Comparison of ENCODE assay signal across 27 cellular contexts in genomic region chr15:75884041-75884440, GRCh38. TPM values are rescaled to one million over a fixed set of nuclear protein-coding genes. Genes with fewer than 3 reads are reported as not detected.
DNase-seq lines count a peak whose midpoint lies in the region; ATAC-seq and TF ChIP-seq lines count a peak whose summit lies in the region.
"Had no signal": no experiment of that assay in that cellular context is flagged by ENCODE, and none has a peak within 500 bp of the region (broad histone marks: within the 10 kb centered on the region; RNA-seq: fewer than 3 reads in every experiment).

No MANE protein-coding gene starts in this region.

- peaks cover 2% of the 10 kb centered on the region for H3K4me1 Mint-ChIP-seq in activated naive CD8-positive, alpha-beta T cell (ENCODE audit: low read depth)
- peaks cover 4% of the 10 kb centered on the region for H3K4me1 Mint-ChIP-seq in activated naive CD8-positive, alpha-beta T cell treated with anti-CD3 and anti-CD28 coated beads, Interleukin-2, amount 50 U/mL, for 24 hours
- H3K4me1 Mint-ChIP-seq: stimulated activated memory B cell treated with anti-CD40 and anti-IgM and Interleukin-4, amounts not matched to agents 10 μg/mL and 1 μg/mL and 100 μg/mL, for 72 hours had no signal

- H3K4me3 Mint-ChIP-seq in activated naive CD8-positive, alpha-beta T cell = no peak overlapping the region
- no peak overlapping the region for H3K4me3 Mint-ChIP-seq in activated naive CD8-positive, alpha-beta T cell treated with anti-CD3 and anti-CD28 coated beads, Interleukin-2, amount 50 U/mL, for 24 hours
- H3K4me3 Mint-ChIP-seq: activated CD8-positive, alpha-beta T cell treated with anti-CD3 and anti-CD28 coated beads for 36 hours; natural killer cell; stimulated activated memory B cell treated with anti-CD40 and anti-IgM and Interleukin-4, amounts not matched to agents 10 μg/mL and 1 μg/mL and 100 μg/mL, for 72 hours; T-cell had no signal

- H3K9me3 ChIP-seq in PC-3 (ENCODE audit: low read length) (no peaks in the 10 kb centered on the region), osteoblast (ENCODE audit: low read depth, low read length) (no peaks in the 10 kb centered on the region), gastrocnemius medialis (no peaks in the 10 kb centered on the region)
- H3K9me3 ChIP-seq: adrenal gland, BE2C, ovary, right atrium auricular region, SJSA1 had no signal

- no peak overlapping the region for H3K9ac ChIP-seq in PC-3 (ENCODE audit: low read length)

- no peaks in the 10 kb centered on the region for H3K9me3 Mint-ChIP-seq in activated naive CD8-positive, alpha-beta T cell (ENCODE audit: low read depth)
- no peaks in the 10 kb centered on the region for H3K9me3 Mint-ChIP-seq in activated naive CD8-positive, alpha-beta T cell treated with anti-CD3 and anti-CD28 coated beads, Interleukin-2, amount 50 U/mL, for 24 hours
- H3K9me3 Mint-ChIP-seq: activated CD8-positive, alpha-beta T cell treated with anti-CD3 and anti-CD28 coated beads for 36 hours; natural killer cell; stimulated activated memory B cell treated with anti-CD40 and anti-IgM and Interleukin-4, amounts not matched to agents 10 μg/mL and 1 μg/mL and 100 μg/mL, for 72 hours; T-cell had no signal

- H3K27me3 ChIP-seq in PC-3 (ENCODE audit: low read length) (no peaks in the 10 kb centered on the region), osteoblast (ENCODE audit: insufficient read depth, low read length) (no peaks in the 10 kb centered on the region), gastrocnemius medialis (no peaks in the 10 kb centered on the region)
- H3K27me3 ChIP-seq: adrenal gland, BE2C, ovary, right atrium auricular region, SJSA1 had no signal

- BruUV-seq in PC-3 (replicated peaks; lab: Mats Ljungman, UMichigan) = no TSS peak

- no peak for ATAC-seq in activated naive CD8-positive, alpha-beta T cell treated with anti-CD3 and anti-CD28 coated beads, Interleukin-2, amount 50 U/mL, for 24 hours
- ATAC-seq in PC-3 = no peak
- ATAC-seq in HG02588 (IDR thresholded peaks at IDR 0.05; ENCODE audit: unreplicated experiment) = no peak
- no peak for ATAC-seq in gastrocnemius medialis
- ATAC-seq: activated CD4-positive, CD25-positive, alpha-beta regulatory T cell treated with anti-CD3 and anti-CD28 coated beads, Interleukin-2, amount 50 U/mL, for 24 hours; activated CD8-positive, alpha-beta T cell treated with anti-CD3 and anti-CD28 coated beads for 36 hours; HCT116; left ventricle myocardium superior; natural killer cell; Panc1; stimulated activated memory B cell treated with anti-CD40 and anti-IgM and Interleukin-4, amounts not matched to agents 10 μg/mL and 1 μg/mL and 100 μg/mL, for 72 hours; T-cell had no signal

- H3K27ac ChIP-seq in PC-3 (ENCODE audit: low read length) (no peak overlapping the region), osteoblast (ENCODE audit: low read depth, low read length) (peak overlapping the region; percentile 52), gastrocnemius medialis (no peak overlapping the region)
- H3K27ac ChIP-seq: adrenal gland, epithelial cell of prostate, ovary, right atrium auricular region, SJSA1 had no signal

- H2AFZ ChIP-seq in PC-3 (ENCODE audit: low read length) (no peak overlapping the region), osteoblast (ENCODE audit: low read length) (no peak overlapping the region)

- intact Hi-C loops in PC-3 (cut with micrococcal nuclease) (loop anchor here (5.0 kb wide), 1 partner anchor 42 kb away; the partner anchor contains the start of gene UBE2Q2), gastrocnemius medialis (cut with DNase I; ENCODE audit: low total_unique reads) (loop anchor here (10.0 kb wide), 1 partner anchor 59 kb away; no protein-coding TSS in a partner anchor)

- peaks cover 11% of the 10 kb centered on the region for H3K36me3 Mint-ChIP-seq in activated naive CD8-positive, alpha-beta T cell
- H3K36me3 Mint-ChIP-seq in activated naive CD8-positive, alpha-beta T cell treated with anti-CD3 and anti-CD28 coated beads, Interleukin-2, amount 50 U/mL, for 24 hours (ENCODE audit: low read depth) = peaks cover 10% of the 10 kb centered on the region

- no peak for TF ChIP-seq CTCF in PC-3 (conservative IDR thresholded peaks at IDR 0.05; ENCODE audit: low read depth, low read length)
- no peak for TF ChIP-seq CTCF in choroid plexus epithelial cell (conservative IDR thresholded peaks at IDR 0.05; ENCODE audit: low read depth, low read length)
- no peak for TF ChIP-seq CTCF in osteoblast (IDR thresholded peaks at IDR 0.05; ENCODE audit: extremely low read depth, low read depth, low read length)
- TF ChIP-seq CTCF in gastrocnemius medialis (IDR thresholded peaks at IDR 0.05 in 4 of 5, conservative IDR thresholded peaks at IDR 0.05 in 1 of 5) = no peak

- H3K9me2 ChIP-seq in PC-3 (replicated peaks; ENCODE audit: low read length) = no peaks in the 10 kb centered on the region

- TF ChIP-seq POLR2A in gastrocnemius medialis (IDR thresholded peaks at IDR 0.05) = no peak

- H3K4me2 ChIP-seq in PC-3 (ENCODE audit: low read length) (no peak overlapping the region), osteoblast (ENCODE audit: insufficient read depth, low read length) (peak overlapping the region; percentile 30)

- H3K36me3 ChIP-seq in PC-3 (ENCODE audit: low read depth, low read length) (no peaks in the 10 kb centered on the region; the same call in 1 of the 2 replicates), osteoblast (ENCODE audit: insufficient read depth, low read length) (peaks cover 14% of the 10 kb centered on the region), gastrocnemius medialis (peaks cover 0 to 7% of the 10 kb centered on the region in 2 donors)
- H3K36me3 ChIP-seq: BE2C, ovary had no signal

- no peaks in the 10 kb centered on the region for H3F3A ChIP-seq in PC-3 (ENCODE audit: low read length, unreplicated experiment)

- H3K4me3 ChIP-seq in PC-3 (ENCODE audit: low read length) (no peak overlapping the region), choroid plexus epithelial cell (ENCODE audit: low read depth, low read length) (no peak overlapping the region), osteoblast (ENCODE audit: insufficient read depth, low read length) (no peak overlapping the region), gastrocnemius medialis (no peak overlapping the region)
- H3K4me3 ChIP-seq: adrenal gland, ovary, right atrium auricular region, SJSA1 had no signal

- POLR2A ChIA-PET in PC-3 (lab: Charles Lee; ENCODE audit: unreplicated experiment) = interaction anchor here (0.6 kb wide), 1 partner anchor 24 kb away, joined by 5 read pairs; no protein-coding TSS in a partner anchor

- H3K27me3 Mint-ChIP-seq in activated naive CD8-positive, alpha-beta T cell = no peaks in the 10 kb centered on the region
- no peaks in the 10 kb centered on the region for H3K27me3 Mint-ChIP-seq in activated naive CD8-positive, alpha-beta T cell treated with anti-CD3 and anti-CD28 coated beads, Interleukin-2, amount 50 U/mL, for 24 hours
- H3K27me3 Mint-ChIP-seq: activated CD8-positive, alpha-beta T cell treated with anti-CD3 and anti-CD28 coated beads for 36 hours; stimulated activated memory B cell treated with anti-CD40 and anti-IgM and Interleukin-4, amounts not matched to agents 10 μg/mL and 1 μg/mL and 100 μg/mL, for 72 hours; T-cell had no signal

- no peak for DNase-seq in activated naive CD8-positive, alpha-beta T cell treated with anti-CD3 and anti-CD28 coated beads, Interleukin-2, amount 50 U/mL, for 24 hours
- DNase-seq in PC-3 = peak; percentile 15
- peak; percentile 55 for DNase-seq in choroid plexus epithelial cell (ENCODE audit: low read depth)
- peak; percentile 61 for DNase-seq in osteoblast (ENCODE audit: insufficient read length, low spot score, missing footprints)
- DNase-seq in cerebellar cortex (ENCODE audit: low spot score) = no peak
- DNase-seq in gastrocnemius medialis = no peak
- DNase-seq: activated CD8-positive, alpha-beta T cell treated with anti-CD3 and anti-CD28 coated beads for 36 hours; adrenal gland; BE2C; caudate nucleus; KBM-7; left ventricle myocardium superior; MV-4-11; natural killer cell; NCI-H510A treated with DMSO at 0.1 percent for 48 hours; ovary; stimulated activated CD4-positive, alpha-beta T cell treated with anti-CD3 and anti-CD28 coated beads, Interleukin-4, amount 100 ng/mL, for 1 hour; T-cell had no signal

- in situ Hi-C loops in gastrocnemius medialis (cut with MboI; ENCODE audit: low sequenced_read_pairs in 4 of 4) = no loop called here

- peaks cover 4% of the 10 kb centered on the region; the same call in 1 of the 2 replicates for H3K4me1 ChIP-seq in PC-3 (ENCODE audit: insufficient read depth, low read length)
- H3K4me1 ChIP-seq in osteoblast (ENCODE audit: insufficient read depth, low read length) = peaks cover 10% of the 10 kb centered on the region
- H3K4me1 ChIP-seq in gastrocnemius medialis = no peaks in the 10 kb centered on the region
- H3K4me1 ChIP-seq: BE2C, right atrium auricular region, SJSA1 had no signal

- peak overlapping the region; percentile 37 for H3K27ac Mint-ChIP-seq in activated naive CD8-positive, alpha-beta T cell
- no peak overlapping the region for H3K27ac Mint-ChIP-seq in activated naive CD8-positive, alpha-beta T cell treated with anti-CD3 and anti-CD28 coated beads, Interleukin-2, amount 50 U/mL, for 24 hours
- H3K27ac Mint-ChIP-seq: activated CD8-positive, alpha-beta T cell treated with anti-CD3 and anti-CD28 coated beads for 36 hours; natural killer cell; stimulated activated memory B cell treated with anti-CD40 and anti-IgM and Interleukin-4, amounts not matched to agents 10 μg/mL and 1 μg/mL and 100 μg/mL, for 72 hours had no signal

- H4K20me1 ChIP-seq in PC-3 (ENCODE audit: low read length) (no peaks in the 10 kb centered on the region), osteoblast (ENCODE audit: insufficient read depth, low read length) (no peaks in the 10 kb centered on the region)

- CTCF ChIA-PET in PC-3 (lab: Charles Lee) = no interaction called here

- H3K79me2 ChIP-seq in PC-3 (ENCODE audit: low read length) = no peaks in the 10 kb centered on the region
- H3K79me2 ChIP-seq in osteoblast (ENCODE audit: insufficient read depth, low read length) = peaks cover 13% of the 10 kb centered on the region

RNA-seq across cellular contexts. Expression of gene FBXO22, which starts 19.6 kb away (rescaled TPM):
- total RNA-seq in PC-3 (2014; rRNA removed) = 41.1 and 51.4 TPM in 2 replicates
- total RNA-seq in osteoblast = 27.1 and 27.4 TPM in 2 replicates
- 10 to 100 TPM; 12.3 to 13.9 (median 13.0) TPM for total RNA-seq in gastrocnemius medialis

RNA-seq across cellular contexts. Expression of gene UBE2Q2, which starts 40.8 kb away (rescaled TPM):
- total RNA-seq in PC-3 (2014; rRNA removed) (18.5 and 20.3 TPM in 2 replicates), osteoblast (66.2 and 67.2 TPM in 2 replicates), gastrocnemius medialis (10 to 100 TPM; 15.9 to 25.5 (median 23.9) TPM)

Comparison
In these comparisons a context has a peak if more than half of its experiments do, and no peak if none do; other contexts are left out.
1. DNase-seq: peak in PC-3 (single experiment), choroid plexus epithelial cell (single experiment) and osteoblast (single experiment); none in activated naive CD8-positive, alpha-beta T cell treated with anti-CD3 and anti-CD28 coated beads, Interleukin-2, amount 50 U/mL, for 24 hours (single experiment), cerebellar cortex (single experiment) and gastrocnemius medialis (0 of 2).